In genomic region chr10:16685551-16685950, GRCh38 we compare ENCODE assay signal across 26 cellular contexts.
"Had no signal": no experiment of that assay in that cellular context is flagged by ENCODE, and none has a peak within 500 bp of the region (broad histone marks: within the 10 kb centered on the region; RNA-seq: fewer than 3 reads in every experiment).

No MANE protein-coding gene starts in this region.

- H3K27me3 ChIP-seq: stomach, testis, thyroid gland, tibial artery, tibial nerve, transverse colon, upper lobe of left lung, upper lobe of right lung, uterus, vagina had no signal

- H3K4me1 ChIP-seq: stomach, testis, thyroid gland, tibial nerve, transverse colon, upper lobe of left lung, upper lobe of right lung, uterus, vagina had no signal

- H3K4me3 ChIP-seq: stomach, testis, thoracic aorta, thyroid gland, tibial artery, tibial nerve, transverse colon, upper lobe of left lung, upper lobe of right lung, uterus, vagina had no signal

- FAIRE-seq: urothelium cell line had no signal

- H3K27ac ChIP-seq: stomach, testis, thoracic aorta, thyroid gland, tibial artery, tibial nerve, transverse colon, upper lobe of left lung, upper lobe of right lung, uterus, vagina had no signal

- H3K9me3 ChIP-seq: stomach, testis, thoracic aorta, thyroid gland, tibial artery, tibial nerve, transverse colon, upper lobe of left lung, upper lobe of right lung, uterus, vagina had no signal

- ATAC-seq: stimulated activated effector memory CD8-positive, alpha-beta T cell treated with anti-CD3 and anti-CD28 coated beads, Interleukin-12 subunit alpha, Interleukin-12 subunit beta, amount 100 ng/mL, for 72 hours; stimulated activated memory B cell treated with anti-CD40 and anti-IgM and Interleukin-4, amounts not matched to agents 10 μg/mL and 1 μg/mL and 100 μg/mL, for 72 hours; stimulated activated naive B cell treated with anti-CD40 and anti-IgM and Interleukin-4, amounts not matched to agents 10 μg/mL and 1 μg/mL and 100 μg/mL, for 72 hours; stimulated activated naive CD8-positive, alpha-beta T cell treated with anti-CD3 and anti-CD28 coated beads, Interleukin-15, amount 100 ng/mL, for 72 hours; stimulated activated naive CD8-positive, alpha-beta T cell treated with anti-CD3 and anti-CD28 coated beads, Interleukin-15, Interleukin-2, amounts not matched to agents 100 U/mL and 50 U/mL, for 24 hours; upper lobe of right lung had no signal

- DNase-seq: stimulated activated CD4-positive, alpha-beta T cell treated with anti-CD3 and anti-CD28 coated beads, Interleukin-2, amount 100 ng/mL, for 24 hours; stimulated activated CD4-positive, alpha-beta T cell treated with anti-CD3 and anti-CD28 coated beads, Interleukin-2, amount 100 ng/mL, for 48 hours; stimulated activated CD4-positive, alpha-beta T cell treated with anti-CD3 and anti-CD28 coated beads, Interleukin-4, amount 100 ng/mL, for 1 hour; stimulated activated CD4-positive, alpha-beta T cell treated with anti-CD3 and anti-CD28 coated beads, Interleukin-4, amount 100 ng/mL, for 24 hours; stimulated activated CD4-positive, alpha-beta T cell treated with anti-CD3 and anti-CD28 coated beads, Interleukin-4, amount 100 ng/mL, for 4 hours; stimulated activated CD8-positive, alpha-beta memory T cell treated with anti-CD3 and anti-CD28 coated beads, Interleukin-4, amount 100 ng/mL, for 48 hours; stimulated activated naive B cell treated with anti-CD40 and anti-IgM and Interleukin-4, amounts not matched to agents 10 μg/mL and 1 μg/mL and 100 μg/mL, for 72 hours; stimulated activated naive CD4-positive, alpha-beta T cell; stimulated activated naive CD4-positive, alpha-beta T cell treated with Interleukin-2 at 50 U/mL for 16 hours; stimulated activated naive CD8-positive, alpha-beta T cell treated with anti-CD3 and anti-CD28 coated beads, Interleukin-15, amount 100 ng/mL, for 72 hours; stimulated activated naive CD8-positive, alpha-beta T cell treated with anti-CD3 and anti-CD28 coated beads, Interleukin-15, Interleukin-2, amounts not matched to agents 100 U/mL and 50 U/mL, for 24 hours; stomach; substantia nigra; testis; thyroid gland; tibial artery; transverse colon; upper lobe of left lung; upper lobe of right lung; uterus had no signal

- H3K36me3 ChIP-seq: thoracic aorta, thyroid gland, transverse colon, upper lobe of right lung, uterus, vagina had no signal
